ENCODE assay signal across 1 cellular context in genomic region chr21:44331650-44332306, GRCh38.
TF ChIP-seq lines count a peak whose summit lies in the region.

No MANE protein-coding gene starts in this region.

TF ChIP-seq in HepG2, 621 proteins besides CTCF, POLR2A, EP300 and RAD21:
- no peak for TF ChIP-seq SMC3 (IDR thresholded peaks at IDR 0.05; ENCODE audit: low read length)
- no peak for TF ChIP-seq RFXAP (CRISPR knock-in tag; IDR thresholded peaks at IDR 0.05; ENCODE audit: borderline replicate concordance)
- no peak for TF ChIP-seq KAT8 (CRISPR knock-in tag; IDR thresholded peaks at IDR 0.05)
- peak; percentile 11 for TF ChIP-seq AGO1 (IDR thresholded peaks at IDR 0.05; ENCODE audit: low read depth, low read length, poor library complexity, severe bottlenecking)
TF ChIP-seq in HepG2: peak in this region for 1.
